In the genomic region with DNA sequence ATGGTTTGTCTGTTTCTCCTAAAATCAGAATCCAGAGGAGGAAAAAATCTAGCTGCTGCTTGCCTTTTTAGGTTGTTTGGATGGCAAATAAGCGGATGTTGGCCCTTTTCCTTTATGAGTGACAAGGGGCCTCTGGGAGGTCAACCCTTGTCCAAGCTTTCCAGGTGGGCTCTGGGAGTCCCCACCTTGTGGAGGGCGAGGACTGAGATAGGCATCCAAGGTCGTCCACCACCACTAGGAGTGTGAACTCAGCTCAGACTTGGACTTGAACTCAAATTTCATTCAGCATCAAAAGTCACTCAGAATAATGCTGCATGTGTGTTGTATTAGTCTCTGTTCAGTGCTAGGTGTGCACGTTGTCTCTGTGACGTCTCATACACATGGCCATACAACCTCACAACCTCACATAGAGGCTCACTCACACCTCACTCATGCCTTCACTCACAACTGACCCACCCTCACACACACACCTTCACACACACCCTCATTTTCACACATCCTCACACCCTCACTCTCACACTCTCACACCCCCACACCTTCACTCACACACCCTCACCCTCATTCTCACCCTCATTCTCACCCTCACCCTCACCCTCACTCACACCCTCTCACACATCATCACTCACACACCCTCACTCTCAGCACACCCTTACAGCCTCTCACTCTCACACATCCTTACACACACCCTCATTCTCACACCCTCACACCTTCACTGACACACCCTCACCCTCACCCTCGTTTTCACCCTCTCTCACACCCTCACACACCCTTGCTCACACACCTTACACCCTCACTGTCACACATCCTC, we compare ENCODE assay signal across 16 cellular contexts. TPM values are rescaled to one million over a fixed set of nuclear protein-coding genes. Genes with fewer than 3 reads are reported as not detected.
DNase-seq lines count a peak whose midpoint lies in the region; ATAC-seq and TF ChIP-seq lines count a peak whose summit lies in the region.
"Had no signal": no experiment of that assay in that cellular context is flagged by ENCODE, and none has a peak within 500 bp of the region (broad histone marks: within the 10 kb centered on the region; RNA-seq: fewer than 3 reads in every experiment).

No MANE protein-coding gene starts in this region.

- no peaks in the 10 kb centered on the region for H3K36me3 ChIP-seq in colonic mucosa

- peaks cover 25% of the 10 kb centered on the region for H3K4me1 Mint-ChIP-seq in T-helper 17 cell
- H3K4me1 Mint-ChIP-seq in stimulated activated effector memory CD8-positive, alpha-beta T cell treated with anti-CD3 and anti-CD28 coated beads, Interleukin-12 subunit alpha, Interleukin-12 subunit beta, amount 100 ng/mL, for 72 hours: peaks cover 61% of the 10 kb centered on the region

- H3K9ac ChIP-seq in colonic mucosa (ENCODE audit: low read depth in 2 of 2, low read length in 2 of 2): no peak overlapping the region

- intact Hi-C loops in colonic mucosa (cut with DNase I): no loop called here

- peak; percentile 38 for DNase-seq in activated CD8-positive, alpha-beta memory T cell treated with anti-CD3 and anti-CD28 coated beads for 24 hours
- no peak for DNase-seq in activated CD8-positive, alpha-beta memory T cell treated with anti-CD3 and anti-CD28 coated beads, Interleukin-2, amount 50 U/mL, for 4 hours
- no peak for DNase-seq in T-helper 17 cell
- DNase-seq in colonic mucosa: peak; percentile 8
- no peak for DNase-seq in stimulated activated effector memory CD8-positive, alpha-beta T cell treated with anti-CD3 and anti-CD28 coated beads, Interleukin-12 subunit alpha, Interleukin-12 subunit beta, amount 100 ng/mL, for 72 hours (ENCODE audit: low spot score in 2 of 2)
- DNase-seq: ACHN; activated CD4-positive, alpha-beta T cell treated with anti-CD3 and anti-CD28 coated beads, Interleukin-2, amount 50 U/mL, for 48 hours; dermis blood vessel endothelial cell; NCI-H1694 treated with DMSO at 0.1 percent for 48 hours; NCI-H524; sigmoid colon had no signal

- H3K27ac ChIP-seq in colonic mucosa: no peak overlapping the region
- H3K27ac ChIP-seq: sigmoid colon had no signal

- no peaks in the 10 kb centered on the region for H3K27me3 Mint-ChIP-seq in T-helper 17 cell

- peaks cover 17% of the 10 kb centered on the region for H3K36me3 Mint-ChIP-seq in T-helper 17 cell (ENCODE audit: low read depth)
- peaks cover 93% of the 10 kb centered on the region for H3K36me3 Mint-ChIP-seq in stimulated activated effector memory CD8-positive, alpha-beta T cell treated with anti-CD3 and anti-CD28 coated beads, Interleukin-12 subunit alpha, Interleukin-12 subunit beta, amount 100 ng/mL, for 72 hours

- ATAC-seq in T-helper 17 cell (no peak), HG03442 (IDR thresholded peaks at IDR 0.05; ENCODE audit: unreplicated experiment) (no peak), HG02759 (IDR thresholded peaks at IDR 0.05; ENCODE audit: unreplicated experiment) (no peak), GM18867 (IDR thresholded peaks at IDR 0.05; ENCODE audit: unreplicated experiment) (no peak)
- ATAC-seq in stimulated activated effector memory CD8-positive, alpha-beta T cell treated with anti-CD3 and anti-CD28 coated beads, Interleukin-12 subunit alpha, Interleukin-12 subunit beta, amount 100 ng/mL, for 72 hours: no peak
- ATAC-seq: Panc1 had no signal

- no peak overlapping the region for H3K4me3 ChIP-seq in colonic mucosa
- H3K4me3 ChIP-seq: sigmoid colon, stomach had no signal

- no peaks in the 10 kb centered on the region for H3K9me3 Mint-ChIP-seq in stimulated activated effector memory CD8-positive, alpha-beta T cell treated with anti-CD3 and anti-CD28 coated beads, Interleukin-12 subunit alpha, Interleukin-12 subunit beta, amount 100 ng/mL, for 72 hours

- H3K4me3 Mint-ChIP-seq in T-helper 17 cell: no peak overlapping the region
- H3K4me3 Mint-ChIP-seq in stimulated activated effector memory CD8-positive, alpha-beta T cell treated with anti-CD3 and anti-CD28 coated beads, Interleukin-12 subunit alpha, Interleukin-12 subunit beta, amount 100 ng/mL, for 72 hours: no peak overlapping the region

- no peak for TF ChIP-seq CTCF in colonic mucosa (IDR thresholded peaks at IDR 0.05)

- peak overlapping the region; percentile 82 for H3K27ac Mint-ChIP-seq in T-helper 17 cell
- H3K27ac Mint-ChIP-seq in stimulated activated effector memory CD8-positive, alpha-beta T cell treated with anti-CD3 and anti-CD28 coated beads, Interleukin-12 subunit alpha, Interleukin-12 subunit beta, amount 100 ng/mL, for 72 hours: peak overlapping the region; percentile 84

- no peaks in the 10 kb centered on the region for H3K27me3 ChIP-seq in colonic mucosa
- H3K27me3 ChIP-seq: sigmoid colon, stomach had no signal

- peaks cover 8% of the 10 kb centered on the region for H3K4me1 ChIP-seq in colonic mucosa

- H3K9me3 ChIP-seq in T-helper 17 cell (ENCODE audit: control insufficient read depth, low read length, poor library complexity, severe bottlenecking) (no peaks in the 10 kb centered on the region), colonic mucosa (no peaks in the 10 kb centered on the region)
- H3K9me3 ChIP-seq: sigmoid colon, stomach had no signal

RNA-seq across cellular contexts. Expression of a gene that starts 18.0 kb away (rescaled TPM):
- total RNA-seq in T-helper 17 cell (100 to 1,000 TPM in 1 of 2 donors, 10 to 100 TPM in 1; 87.2 to 107 TPM), colonic mucosa (100 to 1,000 TPM; 140 to 166 TPM)

RNA-seq across cellular contexts. Expression of a gene that starts 23.3 kb away (rescaled TPM):
- total RNA-seq in T-helper 17 cell (10 to 100 TPM; 28.9 to 36.1 TPM), colonic mucosa (1 to 10 TPM; 1.1 to 3.1 TPM)

Comparison
In these comparisons a context has a peak if more than half of its experiments do, and no peak if none do; other contexts are left out.
1. DNase-seq: peak in activated CD8-positive, alpha-beta memory T cell treated with anti-CD3 and anti-CD28 coated beads for 24 hours (single experiment) and colonic mucosa (single experiment); none in activated CD8-positive, alpha-beta memory T cell treated with anti-CD3 and anti-CD28 coated beads, Interleukin-2, amount 50 U/mL, for 4 hours (single experiment), T-helper 17 cell (0 of 3) and stimulated activated effector memory CD8-positive, alpha-beta T cell treated with anti-CD3 and anti-CD28 coated beads, Interleukin-12 subunit alpha, Interleukin-12 subunit beta, amount 100 ng/mL, for 72 hours (0 of 2).
2. RNA of a gene that starts 23.3 kb away (total RNA-seq): 28.9 to 36.1 TPM in T-helper 17 cell; 1.1 to 3.1 TPM in colonic mucosa; every median in the first group is over 4 times any median in the second.